1 cellular context compared by ENCODE assay signal in the genomic region with DNA sequence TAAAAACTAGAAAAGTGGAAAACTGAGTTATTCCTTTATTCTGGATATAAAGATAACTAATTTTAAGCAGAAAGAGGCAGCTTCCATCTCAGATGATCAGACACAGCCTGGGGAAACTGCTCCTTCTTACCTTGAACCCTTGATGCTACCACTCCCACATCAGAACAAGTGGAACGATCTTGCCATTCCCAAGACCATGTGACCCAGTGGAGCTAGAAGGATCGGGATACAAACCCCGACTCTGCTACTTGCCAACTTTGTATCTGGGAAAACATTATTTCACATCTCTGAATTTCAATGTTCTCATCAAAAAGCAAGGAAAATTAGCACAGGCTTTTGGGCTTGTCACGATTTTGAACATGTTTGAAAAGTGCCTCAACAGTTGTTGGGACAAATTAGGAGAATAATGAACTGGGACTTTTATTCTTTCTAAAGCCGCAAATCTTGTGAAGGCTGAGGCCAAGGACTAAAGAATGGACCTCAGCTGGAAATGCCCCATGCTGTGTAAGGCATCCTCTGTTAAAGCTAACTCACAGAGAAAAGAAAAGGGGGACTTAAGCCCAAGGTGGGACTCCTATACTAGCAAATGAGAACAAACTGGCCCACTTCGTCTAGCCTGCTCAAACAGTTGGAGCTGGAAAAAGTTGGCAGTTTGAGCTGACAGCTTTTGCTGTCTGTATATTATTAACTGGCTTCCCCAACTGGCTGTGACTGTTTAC.
TF ChIP-seq lines count a peak whose summit lies in the region.

No MANE protein-coding gene starts in this region.

TF ChIP-seq in H1, 55 proteins besides CTCF, POLR2A, EP300 and RAD21:
- TF ChIP-seq, protein P1, sequence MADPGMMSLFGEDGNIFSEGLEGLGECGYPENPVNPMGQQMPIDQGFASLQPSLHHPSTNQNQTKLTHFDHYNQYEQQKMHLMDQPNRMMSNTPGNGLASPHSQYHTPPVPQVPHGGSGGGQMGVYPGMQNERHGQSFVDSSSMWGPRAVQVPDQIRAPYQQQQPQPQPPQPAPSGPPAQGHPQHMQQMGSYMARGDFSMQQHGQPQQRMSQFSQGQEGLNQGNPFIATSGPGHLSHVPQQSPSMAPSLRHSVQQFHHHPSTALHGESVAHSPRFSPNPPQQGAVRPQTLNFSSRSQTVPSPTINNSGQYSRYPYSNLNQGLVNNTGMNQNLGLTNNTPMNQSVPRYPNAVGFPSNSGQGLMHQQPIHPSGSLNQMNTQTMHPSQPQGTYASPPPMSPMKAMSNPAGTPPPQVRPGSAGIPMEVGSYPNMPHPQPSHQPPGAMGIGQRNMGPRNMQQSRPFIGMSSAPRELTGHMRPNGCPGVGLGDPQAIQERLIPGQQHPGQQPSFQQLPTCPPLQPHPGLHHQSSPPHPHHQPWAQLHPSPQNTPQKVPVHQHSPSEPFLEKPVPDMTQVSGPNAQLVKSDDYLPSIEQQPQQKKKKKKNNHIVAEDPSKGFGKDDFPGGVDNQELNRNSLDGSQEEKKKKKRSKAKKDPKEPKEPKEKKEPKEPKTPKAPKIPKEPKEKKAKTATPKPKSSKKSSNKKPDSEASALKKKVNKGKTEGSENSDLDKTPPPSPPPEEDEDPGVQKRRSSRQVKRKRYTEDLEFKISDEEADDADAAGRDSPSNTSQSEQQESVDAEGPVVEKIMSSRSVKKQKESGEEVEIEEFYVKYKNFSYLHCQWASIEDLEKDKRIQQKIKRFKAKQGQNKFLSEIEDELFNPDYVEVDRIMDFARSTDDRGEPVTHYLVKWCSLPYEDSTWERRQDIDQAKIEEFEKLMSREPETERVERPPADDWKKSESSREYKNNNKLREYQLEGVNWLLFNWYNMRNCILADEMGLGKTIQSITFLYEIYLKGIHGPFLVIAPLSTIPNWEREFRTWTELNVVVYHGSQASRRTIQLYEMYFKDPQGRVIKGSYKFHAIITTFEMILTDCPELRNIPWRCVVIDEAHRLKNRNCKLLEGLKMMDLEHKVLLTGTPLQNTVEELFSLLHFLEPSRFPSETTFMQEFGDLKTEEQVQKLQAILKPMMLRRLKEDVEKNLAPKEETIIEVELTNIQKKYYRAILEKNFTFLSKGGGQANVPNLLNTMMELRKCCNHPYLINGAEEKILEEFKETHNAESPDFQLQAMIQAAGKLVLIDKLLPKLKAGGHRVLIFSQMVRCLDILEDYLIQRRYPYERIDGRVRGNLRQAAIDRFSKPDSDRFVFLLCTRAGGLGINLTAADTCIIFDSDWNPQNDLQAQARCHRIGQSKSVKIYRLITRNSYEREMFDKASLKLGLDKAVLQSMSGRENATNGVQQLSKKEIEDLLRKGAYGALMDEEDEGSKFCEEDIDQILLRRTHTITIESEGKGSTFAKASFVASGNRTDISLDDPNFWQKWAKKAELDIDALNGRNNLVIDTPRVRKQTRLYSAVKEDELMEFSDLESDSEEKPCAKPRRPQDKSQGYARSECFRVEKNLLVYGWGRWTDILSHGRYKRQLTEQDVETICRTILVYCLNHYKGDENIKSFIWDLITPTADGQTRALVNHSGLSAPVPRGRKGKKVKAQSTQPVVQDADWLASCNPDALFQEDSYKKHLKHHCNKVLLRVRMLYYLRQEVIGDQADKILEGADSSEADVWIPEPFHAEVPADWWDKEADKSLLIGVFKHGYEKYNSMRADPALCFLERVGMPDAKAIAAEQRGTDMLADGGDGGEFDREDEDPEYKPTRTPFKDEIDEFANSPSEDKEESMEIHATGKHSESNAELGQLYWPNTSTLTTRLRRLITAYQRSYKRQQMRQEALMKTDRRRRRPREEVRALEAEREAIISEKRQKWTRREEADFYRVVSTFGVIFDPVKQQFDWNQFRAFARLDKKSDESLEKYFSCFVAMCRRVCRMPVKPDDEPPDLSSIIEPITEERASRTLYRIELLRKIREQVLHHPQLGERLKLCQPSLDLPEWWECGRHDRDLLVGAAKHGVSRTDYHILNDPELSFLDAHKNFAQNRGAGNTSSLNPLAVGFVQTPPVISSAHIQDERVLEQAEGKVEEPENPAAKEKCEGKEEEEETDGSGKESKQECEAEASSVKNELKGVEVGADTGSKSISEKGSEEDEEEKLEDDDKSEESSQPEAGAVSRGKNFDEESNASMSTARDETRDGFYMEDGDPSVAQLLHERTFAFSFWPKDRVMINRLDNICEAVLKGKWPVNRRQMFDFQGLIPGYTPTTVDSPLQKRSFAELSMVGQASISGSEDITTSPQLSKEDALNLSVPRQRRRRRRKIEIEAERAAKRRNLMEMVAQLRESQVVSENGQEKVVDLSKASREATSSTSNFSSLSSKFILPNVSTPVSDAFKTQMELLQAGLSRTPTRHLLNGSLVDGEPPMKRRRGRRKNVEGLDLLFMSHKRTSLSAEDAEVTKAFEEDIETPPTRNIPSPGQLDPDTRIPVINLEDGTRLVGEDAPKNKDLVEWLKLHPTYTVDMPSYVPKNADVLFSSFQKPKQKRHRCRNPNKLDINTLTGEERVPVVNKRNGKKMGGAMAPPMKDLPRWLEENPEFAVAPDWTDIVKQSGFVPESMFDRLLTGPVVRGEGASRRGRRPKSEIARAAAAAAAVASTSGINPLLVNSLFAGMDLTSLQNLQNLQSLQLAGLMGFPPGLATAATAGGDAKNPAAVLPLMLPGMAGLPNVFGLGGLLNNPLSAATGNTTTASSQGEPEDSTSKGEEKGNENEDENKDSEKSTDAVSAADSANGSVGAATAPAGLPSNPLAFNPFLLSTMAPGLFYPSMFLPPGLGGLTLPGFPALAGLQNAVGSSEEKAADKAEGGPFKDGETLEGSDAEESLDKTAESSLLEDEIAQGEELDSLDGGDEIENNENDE (IDR thresholded peaks at IDR 0.05; ENCODE audit: insufficient replicate concordance, low read length): peak; percentile 87
- TF ChIP-seq RNF2 (IDR thresholded peaks at IDR 0.05; ENCODE audit: borderline replicate concordance, low read depth, low read length, missing control alignments, poor library complexity, severe bottlenecking): no peak
